ENCODE assay signal across 2 cellular contexts in the genomic region with DNA sequence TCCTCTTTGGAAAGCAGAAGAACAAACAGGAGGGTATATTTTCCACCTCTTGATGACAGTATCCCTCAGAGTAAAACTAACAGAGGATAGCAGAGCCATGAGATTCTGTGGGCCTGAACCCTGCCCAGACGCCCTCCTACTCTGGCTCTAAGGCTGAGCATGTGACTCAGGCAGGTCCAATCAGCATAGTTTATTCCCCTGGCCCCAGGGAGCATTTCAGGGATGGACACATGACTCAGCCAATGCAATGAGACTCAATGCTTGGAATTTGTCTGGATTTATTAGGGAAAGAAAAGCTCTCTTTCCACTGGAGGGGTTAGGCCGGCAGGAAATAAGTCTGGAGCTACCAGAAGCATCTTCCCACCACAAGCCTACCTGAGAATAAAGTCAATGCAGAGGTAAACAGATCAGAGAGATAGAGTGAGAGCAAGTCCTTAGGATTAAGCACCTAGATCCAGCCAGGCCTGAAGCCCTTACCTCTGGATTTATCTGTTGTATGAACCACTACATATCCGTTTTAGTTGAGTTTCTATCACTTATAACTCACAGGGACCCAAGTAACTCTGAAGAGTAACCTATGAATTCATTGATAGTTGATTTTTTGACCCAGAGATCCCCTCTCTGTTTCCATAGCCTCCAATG.
A peak's percentile ranks its signal among the peaks of the same experiment; 100 is the strongest.
TF ChIP-seq lines count a peak whose summit lies in the region.

No MANE protein-coding gene starts in this region.

TF ChIP-seq in GM23338, 12 proteins besides CTCF, POLR2A, EP300 and RAD21:
- no peak for TF ChIP-seq STAT1 (IDR thresholded peaks at IDR 0.05; ENCODE audit: unreplicated experiment)
- TF ChIP-seq, protein P1, sequence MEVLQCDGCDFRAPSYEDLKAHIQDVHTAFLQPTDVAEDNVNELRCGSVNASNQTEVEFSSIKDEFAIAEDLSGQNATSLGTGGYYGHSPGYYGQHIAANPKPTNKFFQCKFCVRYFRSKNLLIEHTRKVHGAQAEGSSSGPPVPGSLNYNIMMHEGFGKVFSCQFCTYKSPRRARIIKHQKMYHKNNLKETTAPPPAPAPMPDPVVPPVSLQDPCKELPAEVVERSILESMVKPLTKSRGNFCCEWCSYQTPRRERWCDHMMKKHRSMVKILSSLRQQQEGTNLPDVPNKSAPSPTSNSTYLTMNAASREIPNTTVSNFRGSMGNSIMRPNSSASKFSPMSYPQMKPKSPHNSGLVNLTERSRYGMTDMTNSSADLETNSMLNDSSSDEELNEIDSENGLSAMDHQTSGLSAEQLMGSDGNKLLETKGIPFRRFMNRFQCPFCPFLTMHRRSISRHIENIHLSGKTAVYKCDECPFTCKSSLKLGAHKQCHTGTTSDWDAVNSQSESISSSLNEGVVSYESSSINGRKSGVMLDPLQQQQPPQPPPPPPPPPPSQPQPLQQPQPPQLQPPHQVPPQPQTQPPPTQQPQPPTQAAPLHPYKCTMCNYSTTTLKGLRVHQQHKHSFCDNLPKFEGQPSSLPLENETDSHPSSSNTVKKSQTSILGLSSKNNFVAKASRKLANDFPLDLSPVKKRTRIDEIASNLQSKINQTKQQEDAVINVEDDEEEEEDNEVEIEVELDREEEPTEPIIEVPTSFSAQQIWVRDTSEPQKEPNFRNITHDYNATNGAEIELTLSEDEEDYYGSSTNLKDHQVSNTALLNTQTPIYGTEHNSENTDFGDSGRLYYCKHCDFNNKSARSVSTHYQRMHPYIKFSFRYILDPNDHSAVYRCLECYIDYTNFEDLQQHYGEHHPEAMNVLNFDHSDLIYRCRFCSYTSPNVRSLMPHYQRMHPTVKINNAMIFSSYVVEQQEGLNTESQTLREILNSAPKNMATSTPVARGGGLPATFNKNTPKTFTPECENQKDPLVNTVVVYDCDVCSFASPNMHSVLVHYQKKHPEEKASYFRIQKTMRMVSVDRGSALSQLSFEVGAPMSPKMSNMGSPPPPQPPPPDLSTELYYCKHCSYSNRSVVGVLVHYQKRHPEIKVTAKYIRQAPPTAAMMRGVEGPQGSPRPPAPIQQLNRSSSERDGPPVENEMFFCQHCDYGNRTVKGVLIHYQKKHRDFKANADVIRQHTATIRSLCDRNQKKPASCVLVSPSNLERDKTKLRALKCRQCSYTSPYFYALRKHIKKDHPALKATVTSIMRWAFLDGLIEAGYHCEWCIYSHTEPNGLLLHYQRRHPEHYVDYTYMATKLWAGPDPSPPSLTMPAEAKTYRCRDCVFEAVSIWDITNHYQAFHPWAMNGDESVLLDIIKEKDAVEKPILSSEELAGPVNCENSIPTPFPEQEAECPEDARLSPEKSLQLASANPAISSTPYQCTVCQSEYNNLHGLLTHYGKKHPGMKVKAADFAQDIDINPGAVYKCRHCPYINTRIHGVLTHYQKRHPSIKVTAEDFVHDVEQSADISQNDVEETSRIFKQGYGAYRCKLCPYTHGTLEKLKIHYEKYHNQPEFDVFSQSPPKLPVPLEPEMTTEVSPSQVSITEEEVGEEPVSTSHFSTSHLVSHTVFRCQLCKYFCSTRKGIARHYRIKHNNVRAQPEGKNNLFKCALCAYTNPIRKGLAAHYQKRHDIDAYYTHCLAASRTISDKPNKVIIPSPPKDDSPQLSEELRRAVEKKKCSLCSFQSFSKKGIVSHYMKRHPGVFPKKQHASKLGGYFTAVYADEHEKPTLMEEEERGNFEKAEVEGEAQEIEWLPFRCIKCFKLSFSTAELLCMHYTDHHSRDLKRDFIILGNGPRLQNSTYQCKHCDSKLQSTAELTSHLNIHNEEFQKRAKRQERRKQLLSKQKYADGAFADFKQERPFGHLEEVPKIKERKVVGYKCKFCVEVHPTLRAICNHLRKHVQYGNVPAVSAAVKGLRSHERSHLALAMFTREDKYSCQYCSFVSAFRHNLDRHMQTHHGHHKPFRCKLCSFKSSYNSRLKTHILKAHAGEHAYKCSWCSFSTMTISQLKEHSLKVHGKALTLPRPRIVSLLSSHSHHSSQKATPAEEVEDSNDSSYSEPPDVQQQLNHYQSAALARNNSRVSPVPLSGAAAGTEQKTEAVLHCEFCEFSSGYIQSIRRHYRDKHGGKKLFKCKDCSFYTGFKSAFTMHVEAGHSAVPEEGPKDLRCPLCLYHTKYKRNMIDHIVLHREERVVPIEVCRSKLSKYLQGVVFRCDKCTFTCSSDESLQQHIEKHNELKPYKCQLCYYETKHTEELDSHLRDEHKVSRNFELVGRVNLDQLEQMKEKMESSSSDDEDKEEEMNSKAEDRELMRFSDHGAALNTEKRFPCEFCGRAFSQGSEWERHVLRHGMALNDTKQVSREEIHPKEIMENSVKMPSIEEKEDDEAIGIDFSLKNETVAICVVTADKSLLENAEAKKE (CRISPR knock-in tag; IDR thresholded peaks at IDR 0.05): no peak
- no peak for TF ChIP-seq ZNF331 (CRISPR knock-in tag; IDR thresholded peaks at IDR 0.05; ENCODE audit: low read depth)
- no peak for TF ChIP-seq NANOG (IDR thresholded peaks at IDR 0.05; ENCODE audit: borderline replicate concordance)
- TF ChIP-seq, protein P2, sequence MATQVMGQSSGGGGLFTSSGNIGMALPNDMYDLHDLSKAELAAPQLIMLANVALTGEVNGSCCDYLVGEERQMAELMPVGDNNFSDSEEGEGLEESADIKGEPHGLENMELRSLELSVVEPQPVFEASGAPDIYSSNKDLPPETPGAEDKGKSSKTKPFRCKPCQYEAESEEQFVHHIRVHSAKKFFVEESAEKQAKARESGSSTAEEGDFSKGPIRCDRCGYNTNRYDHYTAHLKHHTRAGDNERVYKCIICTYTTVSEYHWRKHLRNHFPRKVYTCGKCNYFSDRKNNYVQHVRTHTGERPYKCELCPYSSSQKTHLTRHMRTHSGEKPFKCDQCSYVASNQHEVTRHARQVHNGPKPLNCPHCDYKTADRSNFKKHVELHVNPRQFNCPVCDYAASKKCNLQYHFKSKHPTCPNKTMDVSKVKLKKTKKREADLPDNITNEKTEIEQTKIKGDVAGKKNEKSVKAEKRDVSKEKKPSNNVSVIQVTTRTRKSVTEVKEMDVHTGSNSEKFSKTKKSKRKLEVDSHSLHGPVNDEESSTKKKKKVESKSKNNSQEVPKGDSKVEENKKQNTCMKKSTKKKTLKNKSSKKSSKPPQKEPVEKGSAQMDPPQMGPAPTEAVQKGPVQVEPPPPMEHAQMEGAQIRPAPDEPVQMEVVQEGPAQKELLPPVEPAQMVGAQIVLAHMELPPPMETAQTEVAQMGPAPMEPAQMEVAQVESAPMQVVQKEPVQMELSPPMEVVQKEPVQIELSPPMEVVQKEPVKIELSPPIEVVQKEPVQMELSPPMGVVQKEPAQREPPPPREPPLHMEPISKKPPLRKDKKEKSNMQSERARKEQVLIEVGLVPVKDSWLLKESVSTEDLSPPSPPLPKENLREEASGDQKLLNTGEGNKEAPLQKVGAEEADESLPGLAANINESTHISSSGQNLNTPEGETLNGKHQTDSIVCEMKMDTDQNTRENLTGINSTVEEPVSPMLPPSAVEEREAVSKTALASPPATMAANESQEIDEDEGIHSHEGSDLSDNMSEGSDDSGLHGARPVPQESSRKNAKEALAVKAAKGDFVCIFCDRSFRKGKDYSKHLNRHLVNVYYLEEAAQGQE (IDR thresholded peaks at IDR 0.05; ENCODE audit: unreplicated experiment): no peak
- no peak for TF ChIP-seq JUNB (IDR thresholded peaks at IDR 0.05; ENCODE audit: unreplicated experiment)
- TF ChIP-seq CREB1 (CRISPR knock-in tag; IDR thresholded peaks at IDR 0.05; ENCODE audit: low read depth): no peak
- no peak for TF ChIP-seq ZNF114 (CRISPR knock-in tag; IDR thresholded peaks at IDR 0.05)
- no peak for TF ChIP-seq POLR2AphosphoS5 (IDR thresholded peaks at IDR 0.05; ENCODE audit: low read depth)
- TF ChIP-seq EZH2 (IDR thresholded peaks at IDR 0.05; ENCODE audit: low read depth, unreplicated experiment): no peak

TF ChIP-seq in K562, 482 proteins besides CTCF, POLR2A, EP300 and RAD21:
- TF ChIP-seq, protein P3, sequence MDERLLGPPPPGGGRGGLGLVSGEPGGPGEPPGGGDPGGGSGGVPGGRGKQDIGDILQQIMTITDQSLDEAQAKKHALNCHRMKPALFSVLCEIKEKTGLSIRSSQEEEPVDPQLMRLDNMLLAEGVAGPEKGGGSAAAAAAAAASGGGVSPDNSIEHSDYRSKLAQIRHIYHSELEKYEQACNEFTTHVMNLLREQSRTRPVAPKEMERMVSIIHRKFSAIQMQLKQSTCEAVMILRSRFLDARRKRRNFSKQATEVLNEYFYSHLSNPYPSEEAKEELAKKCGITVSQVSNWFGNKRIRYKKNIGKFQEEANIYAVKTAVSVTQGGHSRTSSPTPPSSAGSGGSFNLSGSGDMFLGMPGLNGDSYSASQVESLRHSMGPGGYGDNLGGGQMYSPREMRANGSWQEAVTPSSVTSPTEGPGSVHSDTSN (CRISPR knock-in tag; IDR thresholded peaks at IDR 0.05; ENCODE audit: low read depth): no peak
- TF ChIP-seq, protein P3 (tag; conservative IDR thresholded peaks at IDR 0.05; ENCODE audit: low read depth): no peak
- TF ChIP-seq SP1 (CRISPR knock-in tag; IDR thresholded peaks at IDR 0.05): no peak
- TF ChIP-seq, protein P4, sequence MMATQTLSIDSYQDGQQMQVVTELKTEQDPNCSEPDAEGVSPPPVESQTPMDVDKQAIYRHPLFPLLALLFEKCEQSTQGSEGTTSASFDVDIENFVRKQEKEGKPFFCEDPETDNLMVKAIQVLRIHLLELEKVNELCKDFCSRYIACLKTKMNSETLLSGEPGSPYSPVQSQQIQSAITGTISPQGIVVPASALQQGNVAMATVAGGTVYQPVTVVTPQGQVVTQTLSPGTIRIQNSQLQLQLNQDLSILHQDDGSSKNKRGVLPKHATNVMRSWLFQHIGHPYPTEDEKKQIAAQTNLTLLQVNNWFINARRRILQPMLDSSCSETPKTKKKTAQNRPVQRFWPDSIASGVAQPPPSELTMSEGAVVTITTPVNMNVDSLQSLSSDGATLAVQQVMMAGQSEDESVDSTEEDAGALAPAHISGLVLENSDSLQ (IDR thresholded peaks at IDR 0.05): peak; percentile 62
- TF ChIP-seq HSF4 (CRISPR knock-in tag; IDR thresholded peaks at IDR 0.05; ENCODE audit: borderline replicate concordance): no peak
